Comparison of ENCODE assay signal across 17 cellular contexts in genomic region chr1:175220853-175221547, GRCh38. TPM values are rescaled to one million over a fixed set of nuclear protein-coding genes. Genes with fewer than 3 reads are reported as not detected.
A peak's percentile ranks its signal among the peaks of the same experiment; 100 is the strongest.
DNase-seq lines count a peak whose midpoint lies in the region; ATAC-seq and TF ChIP-seq lines count a peak whose summit lies in the region.
"Had no signal": no experiment of that assay in that cellular context is flagged by ENCODE, and none has a peak within 500 bp of the region (broad histone marks: within the 10 kb centered on the region; RNA-seq: fewer than 3 reads in every experiment).

No MANE protein-coding gene starts in this region.

- no peaks in the 10 kb centered on the region for H3K79me2 ChIP-seq in parathyroid adenoma

- no peak overlapping the region for H3K9ac ChIP-seq in parathyroid adenoma
- H3K9ac ChIP-seq: BLaER1 treated with 17β-estradiol and CSF1 and Interleukin-3, amounts not matched to agents 10 nM and 100 nM had no signal

- H2AFZ ChIP-seq in parathyroid adenoma: peak overlapping the region; percentile 68

- CTCF ChIA-PET in activated naive CD4-positive, alpha-beta T cell treated with anti-CD3 and anti-CD28 coated beads for 36 hours (lab: Charles Lee): interaction anchor here (1.0 to 1.4 kb wide), 3 partner anchors 66 to 98 kb away, joined by 4 to 8 read pairs (median 4); no protein-coding TSS in a partner anchor

- no peaks in the 10 kb centered on the region for H3K36me3 Mint-ChIP-seq in activated naive CD4-positive, alpha-beta T cell treated with anti-CD3 and anti-CD28 coated beads for 36 hours (ENCODE audit: low read depth)

- H3K27ac Mint-ChIP-seq in activated naive CD4-positive, alpha-beta T cell treated with anti-CD3 and anti-CD28 coated beads for 36 hours: no peak overlapping the region

- intact Hi-C loops in Right ventricle myocardium superior (cut with DNase I) (loop anchor here (5.0 kb wide), 1 partner anchor 69 kb away; no protein-coding TSS in a partner anchor), right cardiac atrium (cut with DNase I) (loop anchor here in 3 of 4 donors (5.0 to 10.0 kb wide), 2 partner anchors 56 to 64 kb away; no protein-coding TSS in a partner anchor), ascending aorta (cut with DNase I) (loop anchor here (5.0 kb wide), 1 partner anchor 64 kb away; no protein-coding TSS in a partner anchor)
- intact Hi-C loops in activated naive CD4-positive, alpha-beta T cell treated with anti-CD3 and anti-CD28 coated beads for 36 hours (cut with micrococcal nuclease): loop anchor here (2.0 kb wide), 1 partner anchor 66 kb away; no protein-coding TSS in a partner anchor

- ATAC-seq in Right ventricle myocardium superior (ENCODE audit: poor library complexity) (peak; percentile 25), right cardiac atrium (peak; percentile 25 to 38), HG03135 (IDR thresholded peaks at IDR 0.05; ENCODE audit: unreplicated experiment) (no peak)

- DNase-seq in Right ventricle myocardium superior (no peak), right atrium auricular region (ENCODE audit: low spot score) (no peak), right cardiac atrium (no peak), ascending aorta (ENCODE audit: low spot score in 2 of 2) (no peak)
- DNase-seq in activated naive CD4-positive, alpha-beta T cell treated with anti-CD3 and anti-CD28 coated beads for 36 hours: no peak
- DNase-seq in activated naive CD4-positive, alpha-beta T cell (lab: John Stamatoyannopoulos, UW): no peak
- DNase-seq: 8988T; activated naive CD4-positive, alpha-beta T cell treated with anti-CD3 and anti-CD28 coated beads, Interleukin-2, amount 50 U/mL, for 16 hours; GF-D8; NCI-H1436; NCI-H2227 treated with DMSO at 0.1 percent for 48 hours; sigmoid colon; SW 1271 had no signal

- TF ChIP-seq CTCF in right atrium auricular region (IDR thresholded peaks at IDR 0.05) (no peak), parathyroid adenoma (IDR thresholded peaks at IDR 0.05) (no peak), ascending aorta (IDR thresholded peaks at IDR 0.05) (no peak)

- H3K9me3 ChIP-seq in right atrium auricular region (no peaks in the 10 kb centered on the region), right cardiac atrium (ENCODE audit: control insufficient read depth, low read length) (no peaks in the 10 kb centered on the region), parathyroid adenoma (ENCODE audit: control insufficient read depth, low read length) (no peaks in the 10 kb centered on the region), ascending aorta (no peaks in the 10 kb centered on the region)
- H3K9me3 ChIP-seq: BLaER1 treated with 17β-estradiol and CSF1 and Interleukin-3, amounts not matched to agents 10 nM and 100 nM; sigmoid colon had no signal

- no peaks in the 10 kb centered on the region for H3K27me3 Mint-ChIP-seq in activated naive CD4-positive, alpha-beta T cell treated with anti-CD3 and anti-CD28 coated beads for 36 hours (ENCODE audit: low read depth)

- no peaks in the 10 kb centered on the region for H3K36me3 ChIP-seq in right atrium auricular region
- H3K36me3 ChIP-seq in parathyroid adenoma (ENCODE audit: control insufficient read depth, insufficient read depth, low read length): no peaks in the 10 kb centered on the region
- H3K36me3 ChIP-seq in ascending aorta: no peaks in the 10 kb centered on the region
- H3K36me3 ChIP-seq: BLaER1 treated with 17β-estradiol and CSF1 and Interleukin-3, amounts not matched to agents 10 nM and 100 nM; sigmoid colon had no signal

- H3K9me3 Mint-ChIP-seq in activated naive CD4-positive, alpha-beta T cell treated with anti-CD3 and anti-CD28 coated beads for 36 hours: no peaks in the 10 kb centered on the region

- no peak overlapping the region for H3K4me3 Mint-ChIP-seq in activated naive CD4-positive, alpha-beta T cell treated with anti-CD3 and anti-CD28 coated beads for 36 hours

- H3K27me3 ChIP-seq in right atrium auricular region (no peaks in the 10 kb centered on the region), right cardiac atrium (ENCODE audit: control insufficient read depth, insufficient read depth) (no peaks in the 10 kb centered on the region), parathyroid adenoma (ENCODE audit: control insufficient read depth, insufficient read depth, low read length) (no peaks in the 10 kb centered on the region), ascending aorta (no peaks in the 10 kb centered on the region)
- H3K27me3 ChIP-seq: BLaER1 treated with 17β-estradiol and CSF1 and Interleukin-3, amounts not matched to agents 10 nM and 100 nM; sigmoid colon had no signal

- H3K4me3 ChIP-seq in right atrium auricular region (no peak overlapping the region), right cardiac atrium (ENCODE audit: low read length) (no peak overlapping the region), parathyroid adenoma (ENCODE audit: low read depth, low read length) (no peak overlapping the region), ascending aorta (no peak overlapping the region)
- H3K4me3 ChIP-seq: BLaER1 treated with 17β-estradiol and CSF1 and Interleukin-3, amounts not matched to agents 10 nM and 100 nM; sigmoid colon had no signal

- peaks cover 9% of the 10 kb centered on the region for H3K4me1 Mint-ChIP-seq in activated naive CD4-positive, alpha-beta T cell treated with anti-CD3 and anti-CD28 coated beads for 36 hours (ENCODE audit: low read depth)

- no peak overlapping the region for H3K4me2 ChIP-seq in parathyroid adenoma (ENCODE audit: low read length)

- H3K27ac ChIP-seq in right atrium auricular region (no peak overlapping the region), right cardiac atrium (ENCODE audit: low read length) (peak overlapping the region; percentile 20), parathyroid adenoma (no peak overlapping the region), ascending aorta (no peak overlapping the region)
- H3K27ac ChIP-seq: BLaER1 treated with 17β-estradiol and CSF1 and Interleukin-3, amounts not matched to agents 10 nM and 100 nM; sigmoid colon had no signal

- H3K4me1 ChIP-seq in right atrium auricular region (peaks cover 0 to 29% of the 10 kb centered on the region in 2 donors), right cardiac atrium (ENCODE audit: control insufficient read depth, insufficient read depth, low read length) (peaks cover 6% of the 10 kb centered on the region), parathyroid adenoma (peaks cover 26% of the 10 kb centered on the region), ascending aorta (no peaks in the 10 kb centered on the region)
- H3K4me1 ChIP-seq: sigmoid colon had no signal

- WGBS in right cardiac atrium: 59% methylated on average over 11 of the region's 11 CpGs

RNA-seq across cellular contexts. Expression of gene KIAA0040, which starts 28.4 kb away (rescaled TPM):
- 15.4 TPM for total RNA-seq in Right ventricle myocardium superior
- total RNA-seq in right atrium auricular region: 10 to 100 TPM; 11.9 to 37.3 TPM
- 10 to 100 TPM; 17.6 to 36.0 (median 22.3) TPM for total RNA-seq in right cardiac atrium
- 7.5 TPM for polyA plus RNA-seq in right cardiac atrium
- total RNA-seq in activated naive CD4-positive, alpha-beta T cell treated with anti-CD3 and anti-CD28 coated beads for 36 hours: 10 to 100 TPM; 19.5 to 21.4 TPM
- 36.7 TPM for total RNA-seq in ascending aorta
- total RNA-seq: HT1080 had no signal
